Comparison of ENCODE assay signal across 1 cellular context in genomic region chr14:51860164-51860835, GRCh38.
TF ChIP-seq lines count a peak whose summit lies in the region.

Gene GNG2, plus strand, starts transcription at chr14:51860612. Its CDS starts 90,067 bp downstream, at chr14:51950679.

TF ChIP-seq in H1, 55 proteins besides CTCF, POLR2A, EP300 and RAD21 (continued from another document):
- TF ChIP-seq ZNF274 (IDR thresholded peaks at IDR 0.05; ENCODE audit: borderline replicate concordance, extremely low read depth, low read length) (no peak), KDM1A (IDR thresholded peaks at IDR 0.05; ENCODE audit: borderline replicate concordance, low read length) (no peak), CBX5 (IDR thresholded peaks at IDR 0.05; ENCODE audit: low read depth, low read length) (no peak), NRF1 (IDR thresholded peaks at IDR 0.05; ENCODE audit: low read depth, low read length) (no peak), TBP (IDR thresholded peaks at IDR 0.05; ENCODE audit: low read depth, low read length) (peak; percentile 48), ASH2L (IDR thresholded peaks at IDR 0.05; ENCODE audit: low read length) (peak; percentile 45), SIRT6 (IDR thresholded peaks at IDR 0.05; ENCODE audit: low read length) (no peak), SP4 (IDR thresholded peaks at IDR 0.05; ENCODE audit: low read length) (no peak), TAF1 (IDR thresholded peaks at IDR 0.05; ENCODE audit: low read depth, low read length) (peak; percentile 71; the same call in 1 of the 2 replicates), CEBPB (IDR thresholded peaks at IDR 0.05; ENCODE audit: low read depth, low read length) (no peak), TEAD4 (IDR thresholded peaks at IDR 0.05; ENCODE audit: low read depth, low read length) (no peak), TCF12 (IDR thresholded peaks at IDR 0.05; ENCODE audit: low read depth, low read length) (no peak), MAFK (IDR thresholded peaks at IDR 0.05; ENCODE audit: low read depth, low read length) (no peak), MAX (IDR thresholded peaks at IDR 0.05) (peak; percentile 40; the same call in 1 of the 2 replicates), SIN3A (conservative IDR thresholded peaks at IDR 0.05 in 1 of 2, IDR thresholded peaks at IDR 0.05 in 1 of 2; ENCODE audit: low read depth in 1 of 2, low read length in 2 of 2) (0 out of 4 replicates have a peak, but pooled peaks of 1 of the 2 experiments have one; percentile 13), EZH2 (IDR thresholded peaks at IDR 0.05; ENCODE audit: low read depth, low read length, severe bottlenecking) (no peak), SP1 (IDR thresholded peaks at IDR 0.05; ENCODE audit: low read depth, low read length) (no peak), KDM5A (IDR thresholded peaks at IDR 0.05; ENCODE audit: low read length) (no peak), POU5F1 (IDR thresholded peaks at IDR 0.05; ENCODE audit: low read depth, low read length) (no peak), GTF2F1 (IDR thresholded peaks at IDR 0.05; ENCODE audit: borderline replicate concordance, low read depth, low read length) (no peak)
TF ChIP-seq in H1: peak in this region for 9.
